ENCODE assay signal across 1 cellular context in genomic region chr4:165766018-165766417, GRCh38.
TF ChIP-seq lines count a peak whose summit lies in the region.

No MANE protein-coding gene starts in this region.

TF ChIP-seq in liver, 16 proteins besides CTCF, POLR2A, EP300 and RAD21:
- no peak for TF ChIP-seq REST (IDR thresholded peaks at IDR 0.05)
- no peak for TF ChIP-seq HNF4G (IDR thresholded peaks at IDR 0.05)
- TF ChIP-seq EGR1 (IDR thresholded peaks at IDR 0.05; ENCODE audit: low read depth in 2 of 2): no peak
- TF ChIP-seq NR2F2 (IDR thresholded peaks at IDR 0.05): peak; percentile 84
- no peak for TF ChIP-seq JUND (IDR thresholded peaks at IDR 0.05)
